ENCODE assay signal across 2 cellular contexts in the genomic region with DNA sequence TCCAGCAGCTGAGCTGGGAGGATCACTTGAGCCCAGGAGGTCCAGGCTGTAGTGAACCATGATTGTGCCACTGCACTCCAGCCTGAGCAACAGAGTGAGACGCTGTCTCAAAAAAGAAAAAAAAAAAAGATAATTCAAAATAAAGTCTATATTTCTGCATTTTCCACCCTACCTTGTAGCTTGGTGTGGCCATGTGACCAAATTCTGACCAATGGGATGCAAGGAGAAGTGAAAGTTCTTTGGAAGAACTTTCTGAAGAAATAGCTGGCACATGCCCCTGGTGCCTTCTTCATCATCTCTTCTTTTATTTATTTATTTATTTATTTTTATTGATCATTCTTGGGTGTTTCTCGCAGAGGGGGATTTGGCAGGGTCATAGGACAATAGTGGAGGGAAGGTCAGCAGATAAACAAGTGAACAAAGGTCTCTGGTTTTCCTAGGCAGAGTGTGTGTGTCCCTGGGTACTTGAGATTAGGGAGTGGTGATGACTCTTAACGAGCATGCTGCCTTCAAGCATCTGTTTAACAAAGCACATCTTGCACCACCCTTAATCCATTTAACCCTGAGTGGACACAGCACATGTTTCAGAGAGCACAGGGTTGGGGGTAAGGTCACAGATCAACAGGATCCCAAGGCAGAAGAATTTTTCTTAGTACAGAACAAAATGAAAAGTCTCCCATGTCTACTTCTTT. TPM values are rescaled to one million over a fixed set of nuclear protein-coding genes. Genes with fewer than 3 reads are reported as not detected.
"Had no signal": no experiment of that assay in that cellular context is flagged by ENCODE, and none has a peak within 500 bp of the region (broad histone marks: within the 10 kb centered on the region; RNA-seq: fewer than 3 reads in every experiment).

No MANE protein-coding gene starts in this region.

RNA-seq across cellular contexts. Expression of gene SAP25, which starts 51.6 kb away (rescaled TPM):
- total RNA-seq: renal cortical epithelial cell had no signal

RNA-seq across cellular contexts. Expression of gene SPACDR, which starts 58.0 kb away (rescaled TPM):
- total RNA-seq: renal cortical epithelial cell, right lobe of liver had no signal
